ENCODE assay signal across 8 cellular contexts in the genomic region with DNA sequence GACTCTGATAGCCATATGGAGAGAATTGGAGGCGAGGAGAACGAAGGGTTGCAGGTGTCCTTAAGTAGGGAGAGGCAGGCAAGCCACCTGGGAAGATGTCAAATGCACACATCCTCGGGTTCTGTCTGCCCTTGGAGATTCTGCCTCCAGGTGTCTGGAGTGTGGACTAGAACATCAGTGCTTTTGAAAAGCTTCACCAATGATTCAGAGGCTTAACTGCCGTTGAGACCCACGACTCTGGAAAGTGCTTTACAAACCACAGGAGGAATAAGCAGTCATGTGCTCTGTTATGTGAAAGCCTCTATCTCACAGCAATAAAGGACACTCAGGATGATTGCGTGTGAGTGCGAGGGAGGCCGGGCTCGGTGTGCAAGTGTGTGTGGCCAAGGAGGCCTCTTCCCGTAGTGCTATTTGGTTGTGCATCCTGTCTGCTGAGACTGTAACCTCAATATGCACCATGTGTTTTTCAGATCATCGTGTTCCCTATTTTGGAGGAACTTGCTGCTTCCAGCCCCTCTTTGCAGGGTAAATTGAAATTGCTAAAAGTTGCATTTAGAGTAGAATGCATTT.
DNase-seq lines count a peak whose midpoint lies in the region; ATAC-seq and TF ChIP-seq lines count a peak whose summit lies in the region.
"Not testable (repeated sequence)": the region's sequence is repeated elsewhere in the genome, so short reads cannot be mapped to it uniquely, and the experiment has no call there.

No MANE protein-coding gene starts in this region.

- H3K36me3 Mint-ChIP-seq in activated CD4-positive, alpha-beta T cell treated with anti-CD3 and anti-CD28 coated beads for 36 hours (ENCODE audit: low read depth); activated T-helper 17 cell treated with anti-CD3 and anti-CD28 coated beads, Interleukin-2, amount 50 U/mL, for 72 hours (ENCODE audit: low read depth): not testable (repeated sequence)

- peaks cover 36% of the 10 kb centered on the region for H3K4me1 Mint-ChIP-seq in activated CD4-positive, alpha-beta T cell treated with anti-CD3 and anti-CD28 coated beads for 36 hours
- not testable (repeated sequence) for H3K4me1 Mint-ChIP-seq in activated T-helper 17 cell treated with anti-CD3 and anti-CD28 coated beads, Interleukin-2, amount 50 U/mL, for 72 hours

- CTCF ChIA-PET in activated CD4-positive, alpha-beta T cell treated with anti-CD3 and anti-CD28 coated beads for 36 hours (lab: Charles Lee): not testable (repeated sequence)

- ATAC-seq in GM18511 (IDR thresholded peaks at IDR 0.05; ENCODE audit: unreplicated experiment): peak; percentile 32
- ATAC-seq in activated CD4-positive, alpha-beta T cell treated with anti-CD3 and anti-CD28 coated beads for 36 hours: peak; percentile 24
- ATAC-seq in activated T-helper 17 cell treated with anti-CD3 and anti-CD28 coated beads, Interleukin-2, amount 50 U/mL, for 72 hours (replicated peaks): peak; percentile 8

- POLR2A ChIA-PET in activated CD4-positive, alpha-beta T cell treated with anti-CD3 and anti-CD28 coated beads for 36 hours (lab: Charles Lee): not testable (repeated sequence)

- in situ Hi-C loops in KBM-7 (cut with MboI; ENCODE audit: low pct_unique_long_range_greater_than_20kb, low sequenced_read_pairs): not testable (repeated sequence)

- not testable (repeated sequence) for H3K9me3 Mint-ChIP-seq in activated CD4-positive, alpha-beta T cell treated with anti-CD3 and anti-CD28 coated beads for 36 hours (ENCODE audit: low read depth); activated T-helper 17 cell treated with anti-CD3 and anti-CD28 coated beads, Interleukin-2, amount 50 U/mL, for 72 hours

- not testable (repeated sequence) for H3K27ac Mint-ChIP-seq in activated CD4-positive, alpha-beta T cell treated with anti-CD3 and anti-CD28 coated beads for 36 hours; activated T-helper 17 cell treated with anti-CD3 and anti-CD28 coated beads, Interleukin-2, amount 50 U/mL, for 72 hours

- H3K4me3 ChIP-seq in fibroblast of villous mesenchyme (ENCODE audit: low read depth, low read length): not testable (repeated sequence)

- DNase-seq in AML-193 (lab: John Stamatoyannopoulos, UW) (peak; percentile 11 to 23), KBM-7 (peak; percentile 83), NOMO-1 treated with dmso at 0.1 percent for 144 hours (lab: John Stamatoyannopoulos, UW; ENCODE audit: unreplicated experiment) (peak; percentile 63), fibroblast of villous mesenchyme (ENCODE audit: low read depth) (peak; percentile 16)
- not testable (repeated sequence) for DNase-seq in activated CD4-positive, alpha-beta T cell treated with anti-CD3 and anti-CD28 coated beads for 36 hours
- peak; percentile 15 for DNase-seq in stimulated activated CD4-positive, alpha-beta T cell treated with anti-CD3 and anti-CD28 coated beads, Interleukin-1b, Interleukin-23, amount 100 ng/mL, for 48 hours

- peaks cover 14% of the 10 kb centered on the region for H3K27me3 Mint-ChIP-seq in activated CD4-positive, alpha-beta T cell treated with anti-CD3 and anti-CD28 coated beads for 36 hours
- not testable (repeated sequence) for H3K27me3 Mint-ChIP-seq in activated T-helper 17 cell treated with anti-CD3 and anti-CD28 coated beads, Interleukin-2, amount 50 U/mL, for 72 hours

- TF ChIP-seq CTCF in fibroblast of villous mesenchyme (IDR thresholded peaks at IDR 0.05; ENCODE audit: insufficient read depth, low read depth, low read length): not testable (repeated sequence)

- intact Hi-C loops in activated CD4-positive, alpha-beta T cell treated with anti-CD3 and anti-CD28 coated beads for 36 hours (cut with DNase I, micrococcal nuclease): loop anchor here in 1 of 2 experiments (5.0 kb wide), 1 partner anchor 124 kb away; no protein-coding TSS in a partner anchor

- not testable (repeated sequence) for H3K4me3 Mint-ChIP-seq in activated CD4-positive, alpha-beta T cell treated with anti-CD3 and anti-CD28 coated beads for 36 hours; activated T-helper 17 cell treated with anti-CD3 and anti-CD28 coated beads, Interleukin-2, amount 50 U/mL, for 72 hours
